25 cellular contexts compared by ENCODE assay signal in genomic region chr6:10297825-10298224, GRCh38.
A peak's percentile ranks its signal among the peaks of the same experiment; 100 is the strongest.
DNase-seq lines count a peak whose midpoint lies in the region; ATAC-seq, FAIRE-seq and TF ChIP-seq lines count a peak whose summit lies in the region.
"Had no signal": no experiment of that assay in that cellular context is flagged by ENCODE, and none has a peak within 500 bp of the region (broad histone marks: within the 10 kb centered on the region; RNA-seq: fewer than 3 reads in every experiment).

No MANE protein-coding gene starts in this region.

- intact Hi-C loops in lower lobe of right lung (cut with DNase I) = no loop called here
- intact Hi-C loops in activated CD4-positive, alpha-beta memory T cell treated with anti-CD3 and anti-CD28 coated beads for 36 hours (cut with micrococcal nuclease) = no loop called here

- no peak overlapping the region for H3K4me3 Mint-ChIP-seq in activated CD4-positive, alpha-beta memory T cell treated with anti-CD3 and anti-CD28 coated beads for 36 hours
- H3K4me3 Mint-ChIP-seq: activated naive CD4-positive, alpha-beta T cell treated with anti-CD3 and anti-CD28 coated beads for 36 hours; CD8-positive, alpha-beta T cell; central memory CD8-positive, alpha-beta T cell; naive B cell; T-cell had no signal

- H3K36me3 ChIP-seq in keratinocyte (ENCODE audit: control insufficient read depth in 2 of 2, extremely low read depth in 1 of 2, insufficient read depth in 2 of 2, low read length in 2 of 2) (no peaks in the 10 kb centered on the region), lower lobe of right lung (no peaks in the 10 kb centered on the region)
- H3K36me3 ChIP-seq: heart right ventricle, right lobe of liver, WERI-Rb-1 had no signal

- H3K4me1 Mint-ChIP-seq in activated CD4-positive, alpha-beta memory T cell treated with anti-CD3 and anti-CD28 coated beads for 36 hours (ENCODE audit: low read depth) = no peaks in the 10 kb centered on the region
- H3K4me1 Mint-ChIP-seq: central memory CD8-positive, alpha-beta T cell; naive B cell; T-cell had no signal

- no peak overlapping the region for H3K27ac Mint-ChIP-seq in activated CD4-positive, alpha-beta memory T cell treated with anti-CD3 and anti-CD28 coated beads for 36 hours
- H3K27ac Mint-ChIP-seq: activated naive CD4-positive, alpha-beta T cell treated with anti-CD3 and anti-CD28 coated beads for 36 hours; CD8-positive, alpha-beta T cell; naive B cell; T-cell had no signal

- H3K27ac ChIP-seq in keratinocyte (ENCODE audit: control insufficient read depth, insufficient read depth, low read length) (no peak overlapping the region), lower lobe of right lung (no peak overlapping the region)
- H3K27ac ChIP-seq: heart right ventricle, right lobe of liver, WERI-Rb-1 had no signal

- H3K9me1 ChIP-seq in keratinocyte (ENCODE audit: control insufficient read depth, extremely low read depth, insufficient read depth, low read length) = no peaks in the 10 kb centered on the region

- H3K4me1 ChIP-seq in keratinocyte (ENCODE audit: control insufficient read depth, extremely low read depth, insufficient read depth, low read length) = peaks cover 11% of the 10 kb centered on the region
- no peaks in the 10 kb centered on the region for H3K4me1 ChIP-seq in lower lobe of right lung
- H3K4me1 ChIP-seq: heart right ventricle, right lobe of liver had no signal

- H3K36me3 Mint-ChIP-seq in activated CD4-positive, alpha-beta memory T cell treated with anti-CD3 and anti-CD28 coated beads for 36 hours = no peaks in the 10 kb centered on the region
- H3K36me3 Mint-ChIP-seq: CD8-positive, alpha-beta T cell; naive B cell; T-cell had no signal

- FAIRE-seq in keratinocyte (lab: Jason Lieb, UNC) = peak; percentile 65
- FAIRE-seq: H1, islet of Langerhans had no signal

- no peaks in the 10 kb centered on the region for H4K20me1 ChIP-seq in keratinocyte (ENCODE audit: control insufficient read depth, extremely low read depth, insufficient read depth, low read length)

- dilution Hi-C loops in keratinocyte (cut with MboI; ENCODE audit: extremely low pct_ligation_motif_present, low sequenced_read_pairs) = no loop called here

- peaks cover 4% of the 10 kb centered on the region for H3K27me3 Mint-ChIP-seq in activated CD4-positive, alpha-beta memory T cell treated with anti-CD3 and anti-CD28 coated beads for 36 hours
- H3K27me3 Mint-ChIP-seq: central memory CD8-positive, alpha-beta T cell; T-cell had no signal

- H3K4me3 ChIP-seq in keratinocyte (ENCODE audit: control insufficient read depth in 2 of 3, extremely low read depth in 1 of 3, insufficient read depth in 2 of 3, low read depth in 1 of 3, low read length in 3 of 3) (no peak overlapping the region), lower lobe of right lung (no peak overlapping the region)
- H3K4me3 ChIP-seq: heart right ventricle, right lobe of liver had no signal

- H3K9ac ChIP-seq in keratinocyte (ENCODE audit: control insufficient read depth, extremely low read depth, insufficient read depth, low read length) = no peak overlapping the region

- peaks cover 2% of the 10 kb centered on the region for H3K9me3 Mint-ChIP-seq in activated CD4-positive, alpha-beta memory T cell treated with anti-CD3 and anti-CD28 coated beads for 36 hours

- POLR2A ChIA-PET in activated CD4-positive, alpha-beta memory T cell treated with anti-CD3 and anti-CD28 coated beads for 36 hours (lab: Charles Lee) = no interaction called here

- H3K4me2 ChIP-seq in keratinocyte (ENCODE audit: control insufficient read depth, extremely low read depth, insufficient read depth, low read depth, low read length) = no peak overlapping the region

- no peak for ATAC-seq in GM19463 (IDR thresholded peaks at IDR 0.05; ENCODE audit: unreplicated experiment)
- ATAC-seq in lower lobe of right lung = no peak
- ATAC-seq: CD8-positive, alpha-beta T cell; heart right ventricle; right lobe of liver; Right ventricle myocardium inferior; T-cell had no signal

- DNase-seq in EH (ENCODE audit: low read depth) (peak; percentile 61), M059J (ENCODE audit: low read depth) (peak; percentile 60), SKM-1 treated with dmso at 0.1 percent for 144 hours (lab: John Stamatoyannopoulos, UW; ENCODE audit: unreplicated experiment) (peak; percentile 86), keratinocyte (ENCODE audit: low read depth, low spot score) (no peak), T-helper 9 cell (no peak), lower lobe of right lung (no peak)
- no peak for DNase-seq in activated CD4-positive, alpha-beta memory T cell treated with anti-CD3 and anti-CD28 coated beads for 36 hours
- DNase-seq: activated CD4-positive, alpha-beta T cell treated with anti-CD3 and anti-CD28 coated beads, Interleukin-2, amount 50 U/mL, for 48 hours; activated naive CD4-positive, alpha-beta T cell treated with anti-CD3 and anti-CD28 coated beads for 36 hours; anterior cingulate cortex; CD8-positive, alpha-beta T cell; heart right ventricle; mammary epithelial cell; naive B cell; NCI-H1092 treated with DMSO at 0.1 percent for 48 hours; NCI-H2029 treated with DMSO at 0.1 percent for 48 hours; NCI-H510A; right lobe of liver; T-cell; WERI-Rb-1 had no signal

- peak overlapping the region; percentile 64 for H2AFZ ChIP-seq in keratinocyte (ENCODE audit: control insufficient read depth, low read length)

- no peaks in the 10 kb centered on the region for H3K9me3 ChIP-seq in keratinocyte (ENCODE audit: control insufficient read depth, low read depth, low read length)
- H3K9me3 ChIP-seq in lower lobe of right lung = no peaks in the 10 kb centered on the region
- H3K9me3 ChIP-seq: heart right ventricle, right lobe of liver had no signal

- TF ChIP-seq CTCF in keratinocyte (optimal IDR thresholded peaks at IDR 0.05 in 1 of 3, IDR thresholded peaks at IDR 0.05 in 1 of 3, conservative IDR thresholded peaks at IDR 0.05 in 1 of 3; ENCODE audit: extremely low read depth in 1 of 3, insufficient read depth in 2 of 3, low read length in 3 of 3) (no peak), lower lobe of right lung (IDR thresholded peaks at IDR 0.05) (no peak)

- H3K27me3 ChIP-seq in keratinocyte (ENCODE audit: control insufficient read depth, extremely low read depth, insufficient read depth, low read length) (no peaks in the 10 kb centered on the region), lower lobe of right lung (ENCODE audit: low read depth) (no peaks in the 10 kb centered on the region)
- H3K27me3 ChIP-seq: right lobe of liver had no signal

- H3K79me2 ChIP-seq in keratinocyte (ENCODE audit: control insufficient read depth, insufficient read depth, low read length) = no peaks in the 10 kb centered on the region

- CTCF ChIA-PET in activated CD4-positive, alpha-beta memory T cell treated with anti-CD3 and anti-CD28 coated beads for 36 hours (lab: Charles Lee) = no interaction called here

Comparison
In these comparisons a context has a peak if more than half of its experiments do, and no peak if none do; other contexts are left out.
1. DNase-seq: peak in EH (single experiment), M059J (single experiment) and SKM-1 treated with dmso at 0.1 percent for 144 hours (single experiment); none in keratinocyte (single experiment), T-helper 9 cell (single experiment), lower lobe of right lung (single experiment) and activated CD4-positive, alpha-beta memory T cell treated with anti-CD3 and anti-CD28 coated beads for 36 hours (single experiment).